Comparison of ENCODE assay signal across 11 cellular contexts in the genomic region with DNA sequence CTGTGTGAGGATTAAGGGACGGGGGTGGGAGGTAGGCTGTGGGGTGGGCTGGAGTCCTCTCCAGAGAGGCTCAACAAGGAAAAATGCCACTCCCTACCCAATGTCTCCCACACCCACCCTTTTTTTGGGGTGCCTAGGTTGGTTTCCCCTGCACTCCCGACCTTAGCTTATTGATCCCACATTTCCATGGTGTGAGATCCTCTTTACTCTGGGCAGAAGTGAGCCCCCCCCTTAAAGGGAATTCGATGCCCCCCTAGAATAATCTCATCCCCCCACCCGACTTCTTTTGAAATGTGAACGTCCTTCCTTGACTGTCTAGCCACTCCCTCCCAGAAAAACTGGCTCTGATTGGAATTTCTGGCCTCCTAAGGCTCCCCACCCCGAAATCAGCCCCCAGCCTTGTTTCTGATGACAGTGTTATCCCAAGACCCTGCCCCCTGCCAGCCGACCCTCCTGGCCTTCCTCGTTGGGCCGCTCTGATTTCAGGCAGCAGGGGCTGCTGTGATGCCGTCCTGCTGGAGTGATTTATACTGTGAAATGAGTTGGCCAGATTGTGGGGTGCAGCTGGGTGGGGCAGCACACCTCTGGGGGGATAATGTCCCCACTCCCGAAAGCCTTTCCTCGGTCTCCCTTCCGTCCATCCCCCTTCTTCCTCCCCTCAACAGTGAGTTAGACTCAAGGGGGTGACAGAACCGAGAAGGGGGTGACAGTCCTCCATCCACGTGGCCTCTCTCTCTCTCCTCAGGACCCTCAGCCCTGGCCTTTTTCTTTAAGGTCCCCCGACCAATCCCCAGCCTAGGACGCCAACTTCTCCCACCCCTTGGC. TPM values are rescaled to one million over a fixed set of nuclear protein-coding genes. Genes with fewer than 3 reads are reported as not detected.
DNase-seq lines count a peak whose midpoint lies in the region; ATAC-seq and TF ChIP-seq lines count a peak whose summit lies in the region.
"Had no signal": no experiment of that assay in that cellular context is flagged by ENCODE, and none has a peak within 500 bp of the region (broad histone marks: within the 10 kb centered on the region; RNA-seq: fewer than 3 reads in every experiment).

No MANE protein-coding gene starts in this region.

- H3K4me3 Mint-ChIP-seq in endodermal cell, result no peak overlapping the region
- H3K4me3 Mint-ChIP-seq: activated CD4-positive, alpha-beta T cell treated with anti-CD3 and anti-CD28 coated beads, Interleukin-2, amount 10 ng/mL, durations not matched to agents 7 days and 5 days had no signal

- no peak overlapping the region for H3K27ac ChIP-seq in endodermal cell (ENCODE audit: low read depth, low read length)
- H3K27ac ChIP-seq in osteoblast (ENCODE audit: low read depth, low read length), result no peak overlapping the region

- no peaks in the 10 kb centered on the region for H3K36me3 Mint-ChIP-seq in endodermal cell (ENCODE audit: low read depth)

- H2AFZ ChIP-seq in osteoblast (ENCODE audit: low read length), result no peak overlapping the region

- no peak for ATAC-seq in GM18867 (IDR thresholded peaks at IDR 0.05; ENCODE audit: unreplicated experiment)

- H3K9me3 Mint-ChIP-seq in endodermal cell, result no peaks in the 10 kb centered on the region
- H3K9me3 Mint-ChIP-seq: activated CD4-positive, alpha-beta T cell treated with anti-CD3 and anti-CD28 coated beads, Interleukin-2, amount 10 ng/mL, durations not matched to agents 7 days and 5 days had no signal

- peaks cover 47% of the 10 kb centered on the region for H3K79me2 ChIP-seq in osteoblast (ENCODE audit: insufficient read depth, low read length)

- no peaks in the 10 kb centered on the region for H4K20me1 ChIP-seq in osteoblast (ENCODE audit: insufficient read depth, low read length)

- peak; percentile 45 for DNase-seq in activated T-cell treated with anti-CD3 and anti-CD28 coated beads, Interleukin-2, amount 50 U/mL, for 1 hour
- no peak for DNase-seq in activated T-cell treated with anti-CD3 and anti-CD28 coated beads, Interleukin-2, amount 50 U/mL, for 48 hours
- DNase-seq in NAMALWA (ENCODE audit: low spot score) (peak; percentile 61), endodermal cell (no peak), osteoblast (ENCODE audit: insufficient read length, low spot score, missing footprints) (peak; percentile 58), middle frontal gyrus (ENCODE audit: extremely low spot score, low spot score) (no peak), NCI-H1436 treated with DMSO at 0.1 percent for 48 hours (lab: John Stamatoyannopoulos, UW) (no peak)
- DNase-seq: activated CD4-positive, alpha-beta T cell treated with anti-CD3 and anti-CD28 coated beads, Interleukin-2, amount 10 ng/mL, durations not matched to agents 7 days and 5 days; HCEC 1CT; NCI-H1930 had no signal

- 74 to 89% methylated on average over 3 to 16 of the region's 17 CpGs for WGBS in endodermal cell (ENCODE audit: insufficient coverage in 1 of 2, insufficient read length in 1 of 2), 2 experiments

- peak overlapping the region; percentile 66 for H3K27ac Mint-ChIP-seq in endodermal cell
- H3K27ac Mint-ChIP-seq: activated CD4-positive, alpha-beta T cell treated with anti-CD3 and anti-CD28 coated beads, Interleukin-2, amount 10 ng/mL, durations not matched to agents 7 days and 5 days had no signal

- TF ChIP-seq CTCF in endodermal cell (conservative IDR thresholded peaks at IDR 0.05) (no peak), osteoblast (IDR thresholded peaks at IDR 0.05; ENCODE audit: extremely low read depth, low read depth, low read length) (no peak)

- no peak overlapping the region for H3K4me3 ChIP-seq in endodermal cell (ENCODE audit: low read length)
- H3K4me3 ChIP-seq in osteoblast (ENCODE audit: insufficient read depth, low read length), result no peak overlapping the region

- H3K36me3 ChIP-seq in endodermal cell (ENCODE audit: control insufficient read depth, insufficient read depth, low read length) (no peaks in the 10 kb centered on the region), osteoblast (ENCODE audit: insufficient read depth, low read length) (peaks cover 8% of the 10 kb centered on the region)

- peaks cover 13% of the 10 kb centered on the region for H3K27me3 ChIP-seq in endodermal cell (ENCODE audit: control insufficient read depth, insufficient read depth, low read length, poor library complexity, severe bottlenecking)
- H3K27me3 ChIP-seq in osteoblast (ENCODE audit: insufficient read depth, low read length), result no peaks in the 10 kb centered on the region

- H3K9me3 ChIP-seq in endodermal cell (ENCODE audit: control insufficient read depth, low read length), result no peaks in the 10 kb centered on the region
- no peaks in the 10 kb centered on the region for H3K9me3 ChIP-seq in osteoblast (ENCODE audit: low read depth, low read length)

- no peak overlapping the region for H3K4me2 ChIP-seq in osteoblast (ENCODE audit: insufficient read depth, low read length)

- H3K4me1 Mint-ChIP-seq in endodermal cell, result peaks cover 17% of the 10 kb centered on the region

- H3K4me1 ChIP-seq in endodermal cell (ENCODE audit: control insufficient read depth, insufficient read depth, low read length) (no peaks in the 10 kb centered on the region), osteoblast (ENCODE audit: insufficient read depth, low read length) (peaks cover 17% of the 10 kb centered on the region)

- H3K9ac ChIP-seq in endodermal cell (ENCODE audit: extremely low read depth, low read length, poor library complexity, severe bottlenecking), result no peak overlapping the region

- H3K27me3 Mint-ChIP-seq in endodermal cell (ENCODE audit: insufficient read depth), result peaks cover 10% of the 10 kb centered on the region

RNA-seq across cellular contexts. Expression of a gene that starts 5.8 kb away (rescaled TPM):
- total RNA-seq in endodermal cell (1 to 10 TPM; 1.6 to 3.0 TPM), osteoblast (3.3 and 3.8 TPM in 2 replicates)
- 1.6 TPM for polyA plus RNA-seq in endodermal cell (2013, experiment 1 of 2)
- polyA plus RNA-seq in endodermal cell (2013, experiment 2 of 2), result 1.4 TPM

RNA-seq across cellular contexts. Expression of a gene that starts 23.3 kb away (rescaled TPM):
- total RNA-seq in endodermal cell, result 10 to 100 TPM; 15.7 to 18.5 TPM
- polyA plus RNA-seq in endodermal cell (2013, experiment 1 of 2), result 23.8 TPM
- polyA plus RNA-seq in endodermal cell (2013, experiment 2 of 2), result 25.9 TPM
- total RNA-seq in osteoblast, result 6.2 TPM in 2 replicates

RNA-seq across cellular contexts. Expression of a gene that starts 24.7 kb away (rescaled TPM):
- total RNA-seq in endodermal cell, result 1 to 10 TPM; 3.2 to 3.5 TPM
- 2.6 TPM for polyA plus RNA-seq in endodermal cell (2013, experiment 1 of 2)
- 1.9 TPM for polyA plus RNA-seq in endodermal cell (2013, experiment 2 of 2)
- 0.29 and 0.36 TPM in 2 replicates for total RNA-seq in osteoblast

RNA-seq across cellular contexts. Expression of a gene that starts 33.7 kb away (rescaled TPM):
- total RNA-seq in endodermal cell (100 to 1,000 TPM; 134 to 144 TPM), osteoblast (50.1 and 71.3 TPM in 2 replicates)
- 54.2 TPM for polyA plus RNA-seq in endodermal cell (2013, experiment 1 of 2)
- 55.2 TPM for polyA plus RNA-seq in endodermal cell (2013, experiment 2 of 2)

RNA-seq across cellular contexts. Expression of a gene that starts 49.9 kb away (rescaled TPM):
- 10 to 100 TPM; 53.5 to 63.6 TPM for total RNA-seq in endodermal cell
- polyA plus RNA-seq in endodermal cell (2013, experiment 1 of 2), result 70.3 TPM
- 66.1 TPM for polyA plus RNA-seq in endodermal cell (2013, experiment 2 of 2)
- 88.4 and 96.3 TPM in 2 replicates for total RNA-seq in osteoblast

Comparison
In these comparisons a context has a peak if more than half of its experiments do, and no peak if none do; other contexts are left out.
1. DNase-seq: peak in activated T-cell treated with anti-CD3 and anti-CD28 coated beads, Interleukin-2, amount 50 U/mL, for 1 hour (single experiment), NAMALWA (single experiment) and osteoblast (single experiment); none in activated T-cell treated with anti-CD3 and anti-CD28 coated beads, Interleukin-2, amount 50 U/mL, for 48 hours (0 of 2), endodermal cell (single experiment), middle frontal gyrus (single experiment) and NCI-H1436 treated with DMSO at 0.1 percent for 48 hours (single experiment).